In the genomic region with DNA sequence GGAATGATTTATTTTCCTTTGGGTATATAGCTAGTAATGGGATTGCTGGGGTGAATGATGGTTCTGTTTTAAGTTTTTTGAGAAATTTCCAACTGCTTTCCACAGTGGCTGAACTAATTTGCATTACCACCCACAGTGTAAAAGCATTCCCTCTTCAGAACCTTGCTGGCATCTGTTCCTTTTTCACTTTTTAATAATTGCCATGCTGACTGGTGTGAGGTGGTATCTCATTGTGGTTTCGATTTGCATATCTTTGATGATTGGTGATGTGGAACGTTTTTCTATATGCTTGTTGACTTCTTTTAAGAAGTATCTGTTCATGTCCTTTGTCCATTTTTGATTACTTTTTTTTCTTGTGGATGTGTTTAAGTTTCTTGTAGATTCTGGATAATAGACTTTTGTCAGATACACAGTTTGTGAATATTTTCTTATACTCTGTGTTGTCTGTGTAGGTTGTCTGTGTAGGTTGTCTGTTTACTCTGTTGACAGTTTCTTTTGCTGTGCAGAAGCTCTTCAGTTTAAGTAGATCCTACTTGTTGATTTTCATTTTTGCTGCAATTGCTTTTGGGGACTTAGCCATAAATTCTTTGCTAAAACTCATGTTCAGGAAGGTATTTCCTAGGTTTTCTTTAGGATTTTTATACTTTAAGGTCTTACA, we compare ENCODE assay signal across 17 cellular contexts.
DNase-seq lines count a peak whose midpoint lies in the region; ATAC-seq and TF ChIP-seq lines count a peak whose summit lies in the region.
"Had no signal": no experiment of that assay in that cellular context is flagged by ENCODE, and none has a peak within 500 bp of the region (broad histone marks: within the 10 kb centered on the region; RNA-seq: fewer than 3 reads in every experiment).

No MANE protein-coding gene starts in this region.

- intact Hi-C loops in transverse colon (cut with DNase I; ENCODE audit: low total_unique reads): no loop called here

- no peak overlapping the region for H3K27ac ChIP-seq in transverse colon
- H3K27ac ChIP-seq: heart left ventricle, prostate gland, tibial artery had no signal

- TF ChIP-seq CTCF in transverse colon (IDR thresholded peaks at IDR 0.05): no peak

- H3K4me3 ChIP-seq in transverse colon: no peak overlapping the region
- H3K4me3 ChIP-seq: heart left ventricle, prostate gland, smooth muscle cell, tibial artery had no signal

- no peaks in the 10 kb centered on the region for H3K4me1 ChIP-seq in transverse colon
- H3K4me1 ChIP-seq: prostate gland, tibial artery had no signal

- TF ChIP-seq EP300 in transverse colon (IDR thresholded peaks at IDR 0.05; ENCODE audit: low read depth): no peak

- ATAC-seq in GM18861 (IDR thresholded peaks at IDR 0.05; ENCODE audit: unreplicated experiment) (peak; percentile 89), GM21528 (IDR thresholded peaks at IDR 0.05; ENCODE audit: low FRiP score, unreplicated experiment) (peak; percentile 63), HG03432 (IDR thresholded peaks at IDR 0.05; ENCODE audit: unreplicated experiment) (peak; percentile 85)
- ATAC-seq: heart left ventricle; natural killer cell treated with Interleukin-12 subunit alpha and Interleukin-12 subunit beta and Interleukin-15 and Interleukin-18, amount 100 ng/mL, for 72 hours; Right ventricle myocardium inferior had no signal

- in situ Hi-C loops in transverse colon (cut with MboI; ENCODE audit: low pct_ligation_motif_present in 1 of 4, low pct_unique_long_range_greater_than_20kb in 1 of 4, low sequenced_read_pairs in 3 of 4): no loop called here

- no peaks in the 10 kb centered on the region for H3K27me3 ChIP-seq in transverse colon
- H3K27me3 ChIP-seq: heart left ventricle, tibial artery had no signal

- H3K9me3 ChIP-seq in transverse colon: peaks cover 0 to 5% of the 10 kb centered on the region in 2 donors
- H3K9me3 ChIP-seq: prostate gland had no signal

- no peak for TF ChIP-seq POLR2A in transverse colon (IDR thresholded peaks at IDR 0.05)

- DNase-seq in astrocyte of the hippocampus (ENCODE audit: low read depth, low spot score) (peak; percentile 72), iPS-NIHi11 (ENCODE audit: low spot score) (no peak), COLO829 (ENCODE audit: low spot score) (no peak), T-helper 2 cell (no peak), transverse colon (no peak)
- DNase-seq: effector CD8-positive, alpha-beta T cell; heart left ventricle; mammary epithelial cell; NCI-H2171; tibial artery had no signal

- 55 to 64% methylated on average over 2 of the region's 2 CpGs for WGBS in transverse colon (ENCODE audit: low coverage in 1 of 2), 2 donors

- H3K36me3 ChIP-seq in transverse colon: no peaks in the 10 kb centered on the region
- H3K36me3 ChIP-seq: heart left ventricle, prostate gland, tibial artery had no signal
